8 cellular contexts compared by ENCODE assay signal in genomic region chr1:231714440-231714839, GRCh38.
"Had no signal": no experiment of that assay in that cellular context is flagged by ENCODE, and none has a peak within 500 bp of the region (broad histone marks: within the 10 kb centered on the region; RNA-seq: fewer than 3 reads in every experiment).

No MANE protein-coding gene starts in this region.

- ATAC-seq: GM12878 had no signal

- H3K4me3 ChIP-seq: GM12878 had no signal

- DNase-seq: GDM1, GF-D8 had no signal

- FAIRE-seq: G401.6, GM12878, GM12891, GM12892, GM18507, GM19239 had no signal
